In genomic region chr11:64633555-64634159, GRCh38 we compare ENCODE assay signal across 18 cellular contexts. TPM values are rescaled to one million over a fixed set of nuclear protein-coding genes. Genes with fewer than 3 reads are reported as not detected.
"Had no signal": no experiment of that assay in that cellular context is flagged by ENCODE, and none has a peak within 500 bp of the region (broad histone marks: within the 10 kb centered on the region; RNA-seq: fewer than 3 reads in every experiment).

No MANE protein-coding gene starts in this region.

- H3K27me3 ChIP-seq: vagina had no signal

- H3K4me3 ChIP-seq: cardiac muscle cell, stomach, thoracic aorta, vagina had no signal

- H3K27ac ChIP-seq: cardiac muscle cell, stomach, thoracic aorta, vagina, WERI-Rb-1 had no signal

- FAIRE-seq: astrocyte, kidney had no signal

- H3K9me3 ChIP-seq: stomach, thoracic aorta, vagina had no signal

- H3K9me3 Mint-ChIP-seq: activated T-cell treated with anti-CD3 and anti-CD28 coated beads, Interleukin-2, amount 50 U/mL, for 24 hours had no signal

- H3K4me3 Mint-ChIP-seq: activated CD4-positive, alpha-beta T cell treated with anti-CD3 and anti-CD28 coated beads for 36 hours; activated T-cell treated with anti-CD3 and anti-CD28 coated beads, Interleukin-2, amount 50 U/mL, for 24 hours had no signal

- DNase-seq: activated CD4-positive, alpha-beta T cell treated with anti-CD3 and anti-CD28 coated beads for 36 hours; activated effector memory CD4-positive, alpha-beta T cell treated with Interleukin-2 at 50 U/mL for 16 hours; activated T-cell treated with anti-CD3 and anti-CD28 coated beads, Interleukin-2, amount 50 U/mL, for 24 hours; cortex of kidney; effector memory CD4-positive, alpha-beta T cell; kidney; left ventricle myocardium superior; mesenchymal stem cell; stimulated activated CD4-positive, alpha-beta T cell treated with anti-CD3 and anti-CD28 coated beads, Interleukin-4, amount 100 ng/mL, for 4 hours; stomach; SW 1271; WERI-Rb-1 had no signal

- H3K27ac Mint-ChIP-seq: activated CD4-positive, alpha-beta T cell treated with anti-CD3 and anti-CD28 coated beads for 36 hours; activated T-cell treated with anti-CD3 and anti-CD28 coated beads, Interleukin-2, amount 50 U/mL, for 24 hours had no signal

- ATAC-seq: activated CD4-positive, alpha-beta T cell treated with anti-CD3 and anti-CD28 coated beads for 36 hours; left ventricle myocardium superior had no signal

- H3K36me3 ChIP-seq: cardiac muscle cell, stomach, vagina had no signal

RNA-seq across cellular contexts. Expression of gene SLC22A12, which starts 42.6 kb away (rescaled TPM):
- total RNA-seq: activated CD4-positive, alpha-beta T cell treated with anti-CD3 and anti-CD28 coated beads for 36 hours; astrocyte; cardiac muscle cell; epithelial cell of proximal tubule; left ventricle myocardium superior; skeletal muscle tissue; stomach; thoracic aorta; vagina had no signal
- polyA plus RNA-seq: cardiac muscle cell, stomach had no signal
